ENCODE assay signal across 20 cellular contexts in genomic region chr4:33072340-33073089, GRCh38.
DNase-seq lines count a peak whose midpoint lies in the region; ATAC-seq, FAIRE-seq and TF ChIP-seq lines count a peak whose summit lies in the region.
"Had no signal": no experiment of that assay in that cellular context is flagged by ENCODE, and none has a peak within 500 bp of the region (broad histone marks: within the 10 kb centered on the region; RNA-seq: fewer than 3 reads in every experiment).

No MANE protein-coding gene starts in this region.

- H3K4me3 ChIP-seq in HepG2 (replicated peaks in 1 of 3; ENCODE audit: insufficient read depth in 1 of 3, low read depth in 2 of 3, low read length in 3 of 3) (no peak overlapping the region), small intestine (ENCODE audit: low read depth in 1 of 2, low read length in 2 of 2) (no peak overlapping the region)
- H3K4me3 ChIP-seq: MG63 had no signal

- H4K20me1 ChIP-seq in HepG2 (ENCODE audit: insufficient read depth, low read length) = no peaks in the 10 kb centered on the region

- POLR2A ChIA-PET in HepG2 (lab: Yijun Ruan, JAX) = no interaction called here

- H3K36me3 Mint-ChIP-seq in chondrocyte (ENCODE audit: low read depth) = peaks cover 3% of the 10 kb centered on the region
- H3K36me3 Mint-ChIP-seq: CD14-positive monocyte had no signal

- in situ Hi-C loops in HepG2 (cut with HindIII; ENCODE audit: extremely low pct_ligation_motif_present, low pct_unique_long_range_greater_than_20kb) = no loop called here

- H2AFZ ChIP-seq in HepG2 (ENCODE audit: low read length) = no peak overlapping the region

- intact Hi-C loops in HepG2 (cut with micrococcal nuclease; ENCODE audit: unreplicated experiment) = no loop called here

- H3K4me2 ChIP-seq in HepG2 (ENCODE audit: low read depth, low read length) = no peak overlapping the region
- H3K4me2 ChIP-seq: KMS-11 had no signal

- ATAC-seq in HepG2 = no peak

- peak overlapping the region; percentile 42 for H3K4me3 Mint-ChIP-seq in chondrocyte (ENCODE audit: unreplicated experiment)
- H3K4me3 Mint-ChIP-seq: CD14-positive monocyte, HFFc6 had no signal

- TF ChIP-seq CTCF in chondrocyte (IDR thresholded peaks at IDR 0.05) = no peak
- no peak for TF ChIP-seq CTCF in HepG2 (CRISPR knock-in tag; IDR thresholded peaks at IDR 0.05)

- no TSS peak for BruUV-seq in HepG2 (replicated peaks; lab: Mats Ljungman, UMichigan)

- 18% methylated on average over 5 of the region's 5 CpGs for WGBS in HepG2 (ENCODE audit: low lambda C conversion rate)
- 16 to 48% (median 27%) methylated on average over 5 of the region's 5 CpGs for WGBS in small intestine, 3 donors

- no peak for TF ChIP-seq RAD21 in HepG2 (CRISPR knock-in tag; IDR thresholded peaks at IDR 0.05)

- peak; percentile 2 for DNase-seq in NCI-H69 (lab: John Stamatoyannopoulos, UW)
- no peak for DNase-seq in chondrocyte (ENCODE audit: low spot score)
- DNase-seq in HepG2 (ENCODE audit: low spot score) = no peak
- peak; percentile 16 for DNase-seq in small intestine
- DNase-seq in mucosa of gallbladder (ENCODE audit: low spot score) = no peak
- no peak for DNase-seq in stimulated activated CD4-positive, alpha-beta T cell treated with anti-CD3 and anti-CD28 coated beads, Interleukin-4, amount 100 ng/mL, for 4 hours
- no peak for DNase-seq in globus pallidus (ENCODE audit: low spot score)
- DNase-seq: ACHN; AML-193; Caco-2; DMS53; HFFc6; MG63; NCI-H1092; NCI-H1694; NCI-H526 treated with DMSO at 0.1 percent for 48 hours; NK-92 treated with Interleukin-12 subunit alpha and Interleukin-12 subunit beta, amount 100 ng/mL, for 24 hours; SIG-M5 had no signal

- peak overlapping the region; percentile 88 for H3K27ac Mint-ChIP-seq in chondrocyte (ENCODE audit: unreplicated experiment)
- H3K27ac Mint-ChIP-seq: CD14-positive monocyte, HFFc6 had no signal

- TF ChIP-seq POLR2A in HepG2 (IDR thresholded peaks at IDR 0.05; ENCODE audit: insufficient read depth in 1 of 2, low read depth in 2 of 2, low read length in 2 of 2) = no peak

- H3K9me3 Mint-ChIP-seq in chondrocyte (ENCODE audit: low read depth) = peaks cover 14% of the 10 kb centered on the region

- peaks cover 47% of the 10 kb centered on the region for H3K4me1 Mint-ChIP-seq in chondrocyte (ENCODE audit: low read depth)
- H3K4me1 Mint-ChIP-seq: CD14-positive monocyte had no signal

- no peak for FAIRE-seq in HepG2 (lab: Jason Lieb, UNC)
- FAIRE-seq in small intestine (lab: Jason Lieb, UNC) = no peak

- H3K27me3 Mint-ChIP-seq in chondrocyte (ENCODE audit: low read depth) = no peaks in the 10 kb centered on the region

- CTCF ChIA-PET in HepG2 (lab: Yijun Ruan, JAX; ENCODE audit: low intra/inter-chr PET ratio, low total read pairs) = no interaction called here

- H3K36me3 ChIP-seq in HepG2 (replicated peaks in 1 of 2; ENCODE audit: control insufficient read depth in 1 of 2, insufficient read depth in 2 of 2, low read length in 2 of 2) = no peaks in the 10 kb centered on the region
- no peaks in the 10 kb centered on the region for H3K36me3 ChIP-seq in small intestine (ENCODE audit: control insufficient read depth in 2 of 2, insufficient read depth in 2 of 2, low read length in 2 of 2)
- H3K36me3 ChIP-seq: MG63 had no signal

- H3K27me3 ChIP-seq in HepG2 (ENCODE audit: control insufficient read depth in 1 of 2, insufficient read depth in 2 of 2, low read length in 2 of 2) (no peaks in the 10 kb centered on the region), small intestine (ENCODE audit: control insufficient read depth in 2 of 2, insufficient read depth in 2 of 2, low read length in 2 of 2) (no peaks in the 10 kb centered on the region)
- H3K27me3 ChIP-seq: MG63 had no signal

- H3K4me1 ChIP-seq in HepG2 (ENCODE audit: insufficient read depth, low read length) (no peaks in the 10 kb centered on the region), small intestine (ENCODE audit: control insufficient read depth in 2 of 2, insufficient read depth in 1 of 2, low read depth in 1 of 2, low read length in 1 of 2) (no peaks in the 10 kb centered on the region)

- H3K9me3 ChIP-seq in HepG2 (ENCODE audit: low read length) (peaks cover 16% of the 10 kb centered on the region; the same call in 1 of the 2 replicates), small intestine (ENCODE audit: control insufficient read depth, low read depth) (no peaks in the 10 kb centered on the region)
- H3K9me3 ChIP-seq: MG63 had no signal

- H3K27ac ChIP-seq in HepG2 (ENCODE audit: extremely low read length, insufficient read depth, low read length) (no peak overlapping the region), small intestine (ENCODE audit: low read depth in 1 of 2, low read length in 1 of 2) (no peak overlapping the region)
- H3K27ac ChIP-seq: KMS-11 had no signal

- TF ChIP-seq EP300 in HepG2 (IDR thresholded peaks at IDR 0.05; ENCODE audit: low read depth in 2 of 2, low read length in 2 of 2) (no peak), HepG2 (CRISPR knock-in tag; IDR thresholded peaks at IDR 0.05; ENCODE audit: borderline replicate concordance) (no peak)

- H3K9ac ChIP-seq in HepG2 (ENCODE audit: insufficient read depth, low read depth, low read length) = no peak overlapping the region
- H3K9ac ChIP-seq: KMS-11 had no signal

- H3K79me2 ChIP-seq in HepG2 (ENCODE audit: insufficient read depth, low read length) = no peaks in the 10 kb centered on the region

TF ChIP-seq in HepG2, 621 proteins besides CTCF, POLR2A, EP300 and RAD21:
- TF ChIP-seq ATF7 (IDR thresholded peaks at IDR 0.05) (peak; percentile 32; the same call in 1 of the 2 replicates), ATF7 (CRISPR knock-in tag; IDR thresholded peaks at IDR 0.05) (no peak), MXD4 (CRISPR knock-in tag; IDR thresholded peaks at IDR 0.05) (no peak)

Comparison
In these comparisons a context has a peak if more than half of its experiments do, and no peak if none do; other contexts are left out.
1. DNase-seq: peak in NCI-H69 (single experiment) and small intestine (single experiment); none in chondrocyte (single experiment), HepG2 (single experiment), mucosa of gallbladder (single experiment), stimulated activated CD4-positive, alpha-beta T cell treated with anti-CD3 and anti-CD28 coated beads, Interleukin-4, amount 100 ng/mL, for 4 hours (0 of 2) and globus pallidus (single experiment).